Comparison of ENCODE assay signal across 8 cellular contexts in the genomic region with DNA sequence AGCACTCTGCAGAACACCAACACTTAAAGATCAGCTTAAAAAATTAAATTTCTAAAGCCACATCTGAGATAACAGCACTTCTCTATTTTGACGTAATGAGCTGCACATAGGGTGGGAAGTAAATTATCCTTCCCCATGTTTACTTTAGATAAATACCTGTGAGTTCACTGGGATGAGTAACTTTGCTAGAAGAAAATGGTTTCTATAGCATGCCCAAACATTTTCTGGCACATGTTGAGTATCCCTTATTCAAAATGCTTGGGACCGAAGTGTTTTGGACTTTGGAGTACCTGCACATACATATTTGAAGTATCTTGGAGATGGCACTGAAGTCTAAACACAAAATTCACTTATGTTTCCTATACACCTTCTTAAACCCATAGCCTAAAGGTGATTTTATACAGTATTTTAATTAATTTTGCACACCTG. TPM values are rescaled to one million over a fixed set of nuclear protein-coding genes. Genes with fewer than 3 reads are reported as not detected.
DNase-seq lines count a peak whose midpoint lies in the region; ATAC-seq and TF ChIP-seq lines count a peak whose summit lies in the region.

No MANE protein-coding gene starts in this region.

- no peaks in the 10 kb centered on the region for H3K9me3 Mint-ChIP-seq in central memory CD8-positive, alpha-beta T cell
- no peaks in the 10 kb centered on the region for H3K9me3 Mint-ChIP-seq in naive thymus-derived CD8-positive, alpha-beta T cell
- no peaks in the 10 kb centered on the region for H3K9me3 Mint-ChIP-seq in activated T-helper 2 cell treated with anti-CD3 and anti-CD28 coated beads, Interferon-gamma antibody, Interleukin-2, Interleukin-4, amounts not matched to agents 10 μg/mL and 5 μg/mL and 100 μg/mL, durations not matched to agents 14 hours and 24 hours and 36 hours

- peaks cover 65% of the 10 kb centered on the region for H3K4me1 Mint-ChIP-seq in central memory CD8-positive, alpha-beta T cell
- peaks cover 21 to 94% (median 90%) of the 10 kb centered on the region in 4 donors for H3K4me1 Mint-ChIP-seq in naive thymus-derived CD8-positive, alpha-beta T cell
- peaks cover 70% of the 10 kb centered on the region for H3K4me1 Mint-ChIP-seq in activated T-helper 2 cell treated with anti-CD3 and anti-CD28 coated beads, Interferon-gamma antibody, Interleukin-2, Interleukin-4, amounts not matched to agents 10 μg/mL and 5 μg/mL and 100 μg/mL, durations not matched to agents 14 hours and 24 hours and 36 hours (ENCODE audit: low read depth)

- TF ChIP-seq CTCF in AG09309 (IDR thresholded peaks at IDR 0.05; ENCODE audit: control insufficient read depth, insufficient read depth, low read depth, low read length, missing control alignments), result no peak
- no peak for TF ChIP-seq CTCF in Loucy (conservative IDR thresholded peaks at IDR 0.05; ENCODE audit: low read length)

- DNase-seq in AG09309 (ENCODE audit: low read depth), result no peak
- DNase-seq in central memory CD8-positive, alpha-beta T cell (ENCODE audit: low spot score in 2 of 2), result no peak
- DNase-seq in naive thymus-derived CD8-positive, alpha-beta T cell, result no peak
- no peak for DNase-seq in NCI-H69 (lab: John Stamatoyannopoulos, UW)
- no peak for DNase-seq in RPMI8226
- DNase-seq in activated T-helper 2 cell treated with anti-CD3 and anti-CD28 coated beads, Interferon-gamma antibody, Interleukin-2, Interleukin-4, amounts not matched to agents 10 μg/mL and 5 μg/mL and 100 μg/mL, durations not matched to agents 14 hours and 24 hours and 36 hours (ENCODE audit: low spot score), result no peak
- no peak for DNase-seq in KBM-7

- H3K36me3 ChIP-seq in Loucy (ENCODE audit: insufficient read depth, low read length), result peaks cover 100% of the 10 kb centered on the region

- POLR2A ChIA-PET in naive thymus-derived CD8-positive, alpha-beta T cell (lab: Charles Lee), result interaction anchor here (0.6 to 2.9 kb wide), 3 partner anchors 21 to 96 kb away, joined by 3 to 10 read pairs (median 4); no protein-coding TSS in a partner anchor

- H3F3A ChIP-seq in Loucy (ENCODE audit: low read depth), result no peaks in the 10 kb centered on the region

- peaks cover 97% of the 10 kb centered on the region for H3K79me2 ChIP-seq in Loucy (ENCODE audit: insufficient read depth, low read length)

- H3K4me3 ChIP-seq in AG09309 (ENCODE audit: control insufficient read depth, low read depth, low read length) (peak overlapping the region; percentile 88), Loucy (ENCODE audit: low read length, poor library complexity, severe bottlenecking) (peak overlapping the region; percentile 95)

- peak overlapping the region; percentile 95 for H3K4me2 ChIP-seq in Loucy (ENCODE audit: low read depth, low read length, poor library complexity, severe bottlenecking)

- in situ Hi-C loops in KBM-7 (cut with MboI; ENCODE audit: low pct_unique_long_range_greater_than_20kb, low sequenced_read_pairs), result loop anchor here (25.0 kb wide), 1 partner anchor 296 kb away; no protein-coding TSS in a partner anchor

- peaks cover 88% of the 10 kb centered on the region for H3K36me3 Mint-ChIP-seq in central memory CD8-positive, alpha-beta T cell (ENCODE audit: insufficient read depth)
- peaks cover 11 to 98% (median 62%) of the 10 kb centered on the region in 3 donors for H3K36me3 Mint-ChIP-seq in naive thymus-derived CD8-positive, alpha-beta T cell
- peaks cover 97% of the 10 kb centered on the region for H3K36me3 Mint-ChIP-seq in activated T-helper 2 cell treated with anti-CD3 and anti-CD28 coated beads, Interferon-gamma antibody, Interleukin-2, Interleukin-4, amounts not matched to agents 10 μg/mL and 5 μg/mL and 100 μg/mL, durations not matched to agents 14 hours and 24 hours and 36 hours (ENCODE audit: low read depth)

- H3K9me2 ChIP-seq in Loucy (replicated peaks; ENCODE audit: low read depth, low read length), result no peaks in the 10 kb centered on the region

- peak overlapping the region; percentile 25 for H3K27ac Mint-ChIP-seq in central memory CD8-positive, alpha-beta T cell (ENCODE audit: low read depth)
- peak overlapping the region; percentile 28 to 93 (median 61) for H3K27ac Mint-ChIP-seq in naive thymus-derived CD8-positive, alpha-beta T cell
- no peak overlapping the region for H3K27ac Mint-ChIP-seq in activated T-helper 2 cell treated with anti-CD3 and anti-CD28 coated beads, Interferon-gamma antibody, Interleukin-2, Interleukin-4, amounts not matched to agents 10 μg/mL and 5 μg/mL and 100 μg/mL, durations not matched to agents 14 hours and 24 hours and 36 hours

- no peak overlapping the region for H2AFZ ChIP-seq in Loucy (ENCODE audit: low read length)

- no peaks in the 10 kb centered on the region for H3K27me3 Mint-ChIP-seq in central memory CD8-positive, alpha-beta T cell
- no peaks in the 10 kb centered on the region for H3K27me3 Mint-ChIP-seq in naive thymus-derived CD8-positive, alpha-beta T cell
- H3K27me3 Mint-ChIP-seq in activated T-helper 2 cell treated with anti-CD3 and anti-CD28 coated beads, Interferon-gamma antibody, Interleukin-2, Interleukin-4, amounts not matched to agents 10 μg/mL and 5 μg/mL and 100 μg/mL, durations not matched to agents 14 hours and 24 hours and 36 hours (ENCODE audit: low read depth), result no peaks in the 10 kb centered on the region

- no peak for ATAC-seq in central memory CD8-positive, alpha-beta T cell (replicated peaks; ENCODE audit: extremely low read depth, poor library complexity, severe bottlenecking)
- no peak for ATAC-seq in naive thymus-derived CD8-positive, alpha-beta T cell

- no peaks in the 10 kb centered on the region for H3K9me3 ChIP-seq in Loucy (ENCODE audit: insufficient read depth, low read depth, low read length)

- no peaks in the 10 kb centered on the region for H3K27me3 ChIP-seq in Loucy (ENCODE audit: insufficient read depth, low read length, poor library complexity, severe bottlenecking)

- peaks cover 91% of the 10 kb centered on the region for H3K4me1 ChIP-seq in Loucy (ENCODE audit: insufficient read depth, low read length, poor library complexity, severe bottlenecking)

- H3K4me3 Mint-ChIP-seq in central memory CD8-positive, alpha-beta T cell, result no peak overlapping the region
- H3K4me3 Mint-ChIP-seq in naive thymus-derived CD8-positive, alpha-beta T cell, result peak overlapping the region in 6 of 10 donors; percentile 15 to 69 (median 31)
- H3K4me3 Mint-ChIP-seq in activated T-helper 2 cell treated with anti-CD3 and anti-CD28 coated beads, Interferon-gamma antibody, Interleukin-2, Interleukin-4, amounts not matched to agents 10 μg/mL and 5 μg/mL and 100 μg/mL, durations not matched to agents 14 hours and 24 hours and 36 hours (ENCODE audit: low read depth), result no peak overlapping the region

- peak overlapping the region; percentile 97 for H3K9ac ChIP-seq in Loucy (ENCODE audit: low read depth, low read length, poor library complexity, severe bottlenecking)

- intact Hi-C loops in activated T-helper 2 cell treated with anti-CD3 and anti-CD28 coated beads, Interferon-gamma antibody, Interleukin-2, Interleukin-4, amounts not matched to agents 10 μg/mL and 5 μg/mL and 100 μg/mL, durations not matched to agents 14 hours and 24 hours and 36 hours (cut with micrococcal nuclease), result no loop called here

- peaks cover 100% of the 10 kb centered on the region for H4K20me1 ChIP-seq in Loucy (ENCODE audit: insufficient read depth, low read length, poor library complexity, severe bottlenecking)

RNA-seq across cellular contexts. Expression of gene SLC38A2, which starts 6.6 kb away (rescaled TPM):
- 100 to 1,000 TPM; 351 to 368 TPM for total RNA-seq in naive thymus-derived CD8-positive, alpha-beta T cell
- 10 to 100 TPM; 52.0 to 96.1 (median 57.4) TPM for polyA plus RNA-seq in naive thymus-derived CD8-positive, alpha-beta T cell
- 141 and 143 TPM in 2 replicates for total RNA-seq in activated T-helper 2 cell treated with anti-CD3 and anti-CD28 coated beads, Interferon-gamma antibody, Interleukin-2, Interleukin-4, amounts not matched to agents 10 μg/mL and 5 μg/mL and 100 μg/mL, durations not matched to agents 14 hours and 24 hours and 36 hours

Comparison
In these comparisons a context has a peak if more than half of its experiments do, and no peak if none do; other contexts are left out.
1. H3K4me3 Mint-ChIP-seq: peak in naive thymus-derived CD8-positive, alpha-beta T cell (6 of 10); none in central memory CD8-positive, alpha-beta T cell (single experiment) and activated T-helper 2 cell treated with anti-CD3 and anti-CD28 coated beads, Interferon-gamma antibody, Interleukin-2, Interleukin-4, amounts not matched to agents 10 μg/mL and 5 μg/mL and 100 μg/mL, durations not matched to agents 14 hours and 24 hours and 36 hours (single experiment).